Comparison of ENCODE assay signal across 27 cellular contexts in genomic region chr1:44828003-44828651, GRCh38. TPM values are rescaled to one million over a fixed set of nuclear protein-coding genes. Genes with fewer than 3 reads are reported as not detected.
"Had no signal": no experiment of that assay in that cellular context is flagged by ENCODE, and none has a peak within 500 bp of the region (broad histone marks: within the 10 kb centered on the region; RNA-seq: fewer than 3 reads in every experiment).

No MANE protein-coding gene starts in this region.

- ATAC-seq: activated CD8-positive, alpha-beta memory T cell treated with anti-CD3 and anti-CD28 coated beads, Interleukin-2, amount 10 ng/mL, durations not matched to agents 7 days and 5 days; gastrocnemius medialis; mucosa of descending colon had no signal

- H3K9me3 ChIP-seq: esophagus muscularis mucosa, gastrocnemius medialis, mucosa of descending colon, tibial artery had no signal

- H3K9me3 Mint-ChIP-seq: activated CD4-positive, alpha-beta T cell treated with anti-CD3 and anti-CD28 coated beads, Interleukin-2, amount 10 ng/mL, durations not matched to agents 7 days and 5 days; activated CD8-positive, alpha-beta T cell treated with anti-CD3 and anti-CD28 coated beads for 36 hours; activated naive CD8-positive, alpha-beta T cell treated with anti-CD3 and anti-CD28 coated beads for 36 hours; activated T-helper 1 cell treated with anti-CD3 and anti-CD28 coated beads, Interleukin-12 subunit alpha, Interleukin-12 subunit beta, Interleukin-2, Interleukin-4 antibody, amounts not matched to agents 30 ng/mL and 10 ng/mL and 1 ng/mL, durations not matched to agents 14 hours and 24 hours and 36 hours; memory B cell; stimulated activated naive CD8-positive, alpha-beta T cell treated with anti-CD3 and anti-CD28 coated beads, Interleukin-15, Interleukin-2, amounts not matched to agents 100 ng/mL and 50 ng/mL, for 24 hours; T-helper 2 cell treated with Interferon-gamma antibody and Interleukin-4, amounts not matched to agents 5 μg/mL and 100 μg/mL, for 36 hours had no signal

- H3K36me3 ChIP-seq: gastrocnemius medialis had no signal

- DNase-seq: activated CD4-positive, alpha-beta T cell treated with anti-CD3 and anti-CD28 coated beads, Interleukin-2, amount 10 ng/mL, durations not matched to agents 7 days and 5 days; activated CD4-positive, CD25-positive, alpha-beta regulatory T cell treated with anti-CD3 and anti-CD28 coated beads, Interleukin-2, amount 50 U/mL, for 72 hours; activated CD8-positive, alpha-beta memory T cell treated with anti-CD3 and anti-CD28 coated beads, Interleukin-2, amount 10 ng/mL, durations not matched to agents 7 days and 5 days; activated CD8-positive, alpha-beta T cell treated with anti-CD3 and anti-CD28 coated beads for 36 hours; activated naive CD4-positive, alpha-beta T cell; activated naive CD8-positive, alpha-beta T cell treated with anti-CD3 and anti-CD28 coated beads for 36 hours; activated T-cell treated with anti-CD3 and anti-CD28 coated beads for 4 hours; amygdala; effector memory CD4-positive, alpha-beta T cell; gastrocnemius medialis; hypothalamus; left cardiac atrium; occipital lobe; stimulated activated CD4-positive, alpha-beta T cell treated with anti-CD3 and anti-CD28 coated beads, Interleukin-4, amount 100 ng/mL, for 24 hours; substantia nigra; tibial artery had no signal

- H3K4me3 Mint-ChIP-seq: activated CD4-positive, alpha-beta T cell treated with anti-CD3 and anti-CD28 coated beads, Interleukin-2, amount 10 ng/mL, durations not matched to agents 7 days and 5 days; activated CD8-positive, alpha-beta memory T cell treated with anti-CD3 and anti-CD28 coated beads, Interleukin-2, amount 10 ng/mL, durations not matched to agents 7 days and 5 days; activated CD8-positive, alpha-beta T cell treated with anti-CD3 and anti-CD28 coated beads for 36 hours; activated naive CD8-positive, alpha-beta T cell treated with anti-CD3 and anti-CD28 coated beads for 36 hours; activated T-helper 1 cell treated with anti-CD3 and anti-CD28 coated beads, Interleukin-12 subunit alpha, Interleukin-12 subunit beta, Interleukin-2, Interleukin-4 antibody, amounts not matched to agents 30 ng/mL and 10 ng/mL and 1 ng/mL, durations not matched to agents 14 hours and 24 hours and 36 hours; memory B cell; stimulated activated naive CD8-positive, alpha-beta T cell treated with anti-CD3 and anti-CD28 coated beads, Interleukin-15, Interleukin-2, amounts not matched to agents 100 ng/mL and 50 ng/mL, for 24 hours; T-helper 2 cell treated with Interferon-gamma antibody and Interleukin-4, amounts not matched to agents 5 μg/mL and 100 μg/mL, for 36 hours had no signal

- H3K27me3 ChIP-seq: esophagus muscularis mucosa, gastrocnemius medialis, tibial artery had no signal

- H3K4me1 ChIP-seq: gastrocnemius medialis, tibial artery had no signal

- H3K27ac Mint-ChIP-seq: activated CD4-positive, alpha-beta T cell treated with anti-CD3 and anti-CD28 coated beads, Interleukin-2, amount 10 ng/mL, durations not matched to agents 7 days and 5 days; activated CD8-positive, alpha-beta memory T cell treated with anti-CD3 and anti-CD28 coated beads, Interleukin-2, amount 10 ng/mL, durations not matched to agents 7 days and 5 days; activated CD8-positive, alpha-beta T cell treated with anti-CD3 and anti-CD28 coated beads for 36 hours; activated naive CD8-positive, alpha-beta T cell treated with anti-CD3 and anti-CD28 coated beads for 36 hours; activated T-helper 1 cell treated with anti-CD3 and anti-CD28 coated beads, Interleukin-12 subunit alpha, Interleukin-12 subunit beta, Interleukin-2, Interleukin-4 antibody, amounts not matched to agents 30 ng/mL and 10 ng/mL and 1 ng/mL, durations not matched to agents 14 hours and 24 hours and 36 hours; memory B cell; stimulated activated naive CD8-positive, alpha-beta T cell treated with anti-CD3 and anti-CD28 coated beads, Interleukin-15, Interleukin-2, amounts not matched to agents 100 ng/mL and 50 ng/mL, for 24 hours; T-helper 2 cell treated with Interferon-gamma antibody and Interleukin-4, amounts not matched to agents 5 μg/mL and 100 μg/mL, for 36 hours had no signal

- H3K27ac ChIP-seq: esophagus muscularis mucosa, gastrocnemius medialis, SK-N-MC, tibial artery, VCaP had no signal

- H3K4me1 Mint-ChIP-seq: activated CD8-positive, alpha-beta memory T cell treated with anti-CD3 and anti-CD28 coated beads, Interleukin-2, amount 10 ng/mL, durations not matched to agents 7 days and 5 days; memory B cell had no signal

- H3K4me3 ChIP-seq: esophagus muscularis mucosa, gastrocnemius medialis, mucosa of descending colon, SK-N-MC, tibial artery had no signal

- H3K36me3 Mint-ChIP-seq: activated CD8-positive, alpha-beta memory T cell treated with anti-CD3 and anti-CD28 coated beads, Interleukin-2, amount 10 ng/mL, durations not matched to agents 7 days and 5 days; activated naive CD8-positive, alpha-beta T cell treated with anti-CD3 and anti-CD28 coated beads for 36 hours; memory B cell had no signal

- H3K27me3 Mint-ChIP-seq: activated CD8-positive, alpha-beta memory T cell treated with anti-CD3 and anti-CD28 coated beads, Interleukin-2, amount 10 ng/mL, durations not matched to agents 7 days and 5 days; activated CD8-positive, alpha-beta T cell treated with anti-CD3 and anti-CD28 coated beads for 36 hours; activated naive CD8-positive, alpha-beta T cell treated with anti-CD3 and anti-CD28 coated beads for 36 hours; memory B cell; stimulated activated naive CD8-positive, alpha-beta T cell treated with anti-CD3 and anti-CD28 coated beads, Interleukin-15, Interleukin-2, amounts not matched to agents 100 ng/mL and 50 ng/mL, for 24 hours had no signal

RNA-seq across cellular contexts. Expression of gene BTBD19, which starts 19.8 kb away (rescaled TPM):
- polyA plus RNA-seq: neural cell had no signal

RNA-seq across cellular contexts. Expression of gene DYNLT4, which starts 21.0 kb away (rescaled TPM):
- total RNA-seq: gastrocnemius medialis, occipital lobe had no signal
- polyA plus RNA-seq: neural cell had no signal

RNA-seq across cellular contexts. Expression of gene BEST4, which starts 40.2 kb away (rescaled TPM):
- total RNA-seq: dermis microvascular lymphatic vessel endothelial cell had no signal
- polyA plus RNA-seq: liver, neural cell had no signal
